1 cellular context compared by ENCODE assay signal in the genomic region with DNA sequence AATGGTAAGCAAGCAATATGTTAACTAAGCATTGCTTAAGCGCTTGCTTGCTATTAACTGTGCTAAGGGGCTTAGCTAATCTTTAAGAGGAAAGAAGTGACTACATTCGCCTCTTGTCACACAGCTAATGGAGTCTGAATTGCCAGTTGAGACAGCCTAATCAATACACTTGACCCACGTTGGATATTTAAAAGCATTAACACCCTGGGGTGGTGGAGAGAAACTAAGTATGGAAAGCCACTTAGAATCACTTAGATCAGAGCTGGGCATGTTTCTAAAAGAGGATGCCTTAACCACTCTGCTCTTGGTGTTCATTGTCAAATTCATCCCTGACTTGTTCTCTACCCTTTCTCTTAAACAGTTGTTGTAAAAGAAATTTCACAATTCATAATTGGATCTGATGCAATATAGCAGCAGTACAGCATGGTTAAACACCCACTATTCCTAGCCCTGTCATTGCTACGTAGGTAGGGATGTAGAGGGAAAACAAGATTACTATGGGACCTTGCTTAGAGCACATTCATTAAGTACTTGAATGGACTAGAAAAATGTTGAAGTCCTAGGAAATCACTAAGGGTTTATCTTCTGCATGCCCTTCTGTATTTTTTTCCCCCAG.
TF ChIP-seq lines count a peak whose summit lies in the region.

No MANE protein-coding gene starts in this region.

TF ChIP-seq in HepG2, 621 proteins besides CTCF, POLR2A, EP300 and RAD21:
- TF ChIP-seq KAT8 (CRISPR knock-in tag; IDR thresholded peaks at IDR 0.05) (no peak), CEBPB (IDR thresholded peaks at IDR 0.05; ENCODE audit: borderline replicate concordance, low read depth, low read length) (0 out of 2 replicates have a peak, but pooled peaks have one; percentile 32)
TF ChIP-seq in HepG2: peak in this region for 1.
